In the genomic region with DNA sequence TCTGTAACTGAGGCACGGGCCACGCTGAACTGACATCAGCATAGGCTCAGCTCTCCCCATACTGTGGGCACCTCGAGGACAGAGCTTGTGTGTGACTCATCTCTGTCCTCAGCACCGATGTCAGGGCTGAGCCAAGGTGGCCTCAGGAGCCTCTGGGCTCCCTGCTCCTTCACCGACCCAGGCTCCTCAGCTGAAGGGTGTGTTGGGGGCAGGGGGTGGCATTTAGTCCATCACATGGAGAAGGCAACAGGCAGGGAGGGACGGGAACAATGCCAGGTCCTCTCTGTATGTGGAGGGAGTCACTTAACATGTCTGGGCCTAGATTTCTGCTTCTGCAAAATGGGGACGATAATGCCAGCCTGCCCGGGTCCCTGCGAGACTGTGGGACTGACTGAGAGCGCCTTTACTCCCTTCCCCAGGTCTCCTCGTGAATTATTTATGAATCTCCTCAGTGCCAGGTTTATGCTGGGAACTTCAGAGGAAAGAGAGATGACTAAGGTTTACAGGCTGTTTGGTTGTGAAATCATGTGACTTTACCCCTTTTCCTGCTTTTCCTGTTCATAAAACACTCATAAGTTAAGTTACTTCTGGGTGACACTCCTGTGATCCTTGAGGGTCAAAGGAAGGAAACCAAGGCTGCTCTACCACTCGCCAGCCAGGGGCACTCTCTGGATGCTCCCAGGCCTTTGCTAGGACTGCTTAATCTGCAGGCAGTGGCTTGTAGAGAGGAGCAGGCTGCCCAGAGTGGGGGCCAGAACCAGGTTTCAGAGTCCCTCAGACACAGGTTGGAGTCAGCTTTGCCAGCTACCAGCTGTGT, we compare ENCODE assay signal across 9 cellular contexts. TPM values are rescaled to one million over a fixed set of nuclear protein-coding genes. Genes with fewer than 3 reads are reported as not detected.
DNase-seq lines count a peak whose midpoint lies in the region; ATAC-seq and TF ChIP-seq lines count a peak whose summit lies in the region.
"Had no signal": no experiment of that assay in that cellular context is flagged by ENCODE, and none has a peak within 500 bp of the region (broad histone marks: within the 10 kb centered on the region; RNA-seq: fewer than 3 reads in every experiment).

No MANE protein-coding gene starts in this region.

- no peak overlapping the region for H3K4me3 ChIP-seq in breast epithelium

- no peak overlapping the region for H3K4me3 Mint-ChIP-seq in mesothelial cell of epicardium

- no peak for TF ChIP-seq POLR2A in breast epithelium (IDR thresholded peaks at IDR 0.05)

- peaks cover 29% of the 10 kb centered on the region for H3K4me1 Mint-ChIP-seq in mesothelial cell of epicardium

- no peak for ATAC-seq in GM18502 (IDR thresholded peaks at IDR 0.05; ENCODE audit: poor library complexity, unreplicated experiment)

- intact Hi-C loops in breast epithelium (cut with DNase I; ENCODE audit: low total_unique reads): no loop called here

- no peaks in the 10 kb centered on the region for H3K36me3 Mint-ChIP-seq in mesothelial cell of epicardium

- H3K27me3 Mint-ChIP-seq in mesothelial cell of epicardium (ENCODE audit: low read depth): no peaks in the 10 kb centered on the region

- no peaks in the 10 kb centered on the region for H3K27me3 ChIP-seq in breast epithelium

- no peaks in the 10 kb centered on the region for H3K9me3 Mint-ChIP-seq in mesothelial cell of epicardium

- TF ChIP-seq CTCF in breast epithelium (IDR thresholded peaks at IDR 0.05) (no peak), mesothelial cell of epicardium (IDR thresholded peaks at IDR 0.05; ENCODE audit: unreplicated experiment) (no peak)

- no peaks in the 10 kb centered on the region for H3K9me3 ChIP-seq in breast epithelium

- H3K27ac Mint-ChIP-seq in mesothelial cell of epicardium: peak overlapping the region; percentile 54

- peak overlapping the region; percentile 79 to 82 for H3K27ac ChIP-seq in breast epithelium

- peaks cover 0 to 6% of the 10 kb centered on the region in 2 donors for H3K4me1 ChIP-seq in breast epithelium

- H3K36me3 ChIP-seq in breast epithelium: no peaks in the 10 kb centered on the region

- DNase-seq in AG08396 (ENCODE audit: low spot score): peak; percentile 62
- peak; percentile 87 for DNase-seq in HT1080 (ENCODE audit: low read depth)
- no peak for DNase-seq in breast epithelium (ENCODE audit: low spot score in 2 of 2)
- no peak for DNase-seq in mesothelial cell of epicardium (ENCODE audit: low spot score in 2 of 2, unreplicated experiment in 2 of 2)
- no peak for DNase-seq in COR-L47 (lab: John Stamatoyannopoulos, UW)
- no peak for DNase-seq in NCI-H524 (lab: John Stamatoyannopoulos, UW)
- DNase-seq in NOMO-1 treated with dmso at 0.1 percent for 144 hours (lab: John Stamatoyannopoulos, UW; ENCODE audit: unreplicated experiment): no peak
- DNase-seq: hypothalamus had no signal

RNA-seq across cellular contexts. Expression of a gene that starts 16.2 kb away (rescaled TPM):
- total RNA-seq in HT1080 (2014; rRNA removed; shearing (Covaris generic)): not detected in 2 replicates
- 0.20 and 0.21 TPM in 2 replicates for polyA plus RNA-seq in HT1080 (2015; cell fraction: cytosol; rRNA removed)
- polyA plus RNA-seq in HT1080 (2015; cell fraction: nucleus; rRNA removed): 0.05 and 0.16 TPM in 2 replicates
- 100 to 1,000 TPM in 1 of 3 donors, 10 to 100 TPM in 1, under 1 TPM in 1; 0.96 to 111 (median 72.1) TPM for total RNA-seq in breast epithelium
- 8.0 to 10.1 TPM (median 8.4 TPM) in 3 replicates for total RNA-seq in mesothelial cell of epicardium

Comparison
In these comparisons a context has a peak if more than half of its experiments do, and no peak if none do; other contexts are left out.
1. DNase-seq: peak in AG08396 (single experiment) and HT1080 (single experiment); none in breast epithelium (0 of 2), mesothelial cell of epicardium (0 of 2), COR-L47 (single experiment), NCI-H524 (0 of 2) and NOMO-1 treated with dmso at 0.1 percent for 144 hours (single experiment).